ENCODE assay signal across 18 cellular contexts in genomic region chr4:166078956-166079355, GRCh38.
A peak's percentile ranks its signal among the peaks of the same experiment; 100 is the strongest.
DNase-seq lines count a peak whose midpoint lies in the region; FAIRE-seq and TF ChIP-seq lines count a peak whose summit lies in the region.
"Had no signal": no experiment of that assay in that cellular context is flagged by ENCODE, and none has a peak within 500 bp of the region (broad histone marks: within the 10 kb centered on the region; RNA-seq: fewer than 3 reads in every experiment).

No MANE protein-coding gene starts in this region.

- no peak overlapping the region for H2AFZ ChIP-seq in keratinocyte (ENCODE audit: control insufficient read depth, low read length)

- H3K36me3 Mint-ChIP-seq in activated CD4-positive, alpha-beta T cell treated with anti-CD3 and anti-CD28 coated beads, Interleukin-2, amount 10 ng/mL, durations not matched to agents 7 days and 5 days (ENCODE audit: low read depth) = no peaks in the 10 kb centered on the region
- H3K36me3 Mint-ChIP-seq: CD8-positive, alpha-beta T cell had no signal

- H3K9ac ChIP-seq in keratinocyte (ENCODE audit: control insufficient read depth, extremely low read depth, insufficient read depth, low read length) = no peak overlapping the region

- TF ChIP-seq CTCF in brain microvascular endothelial cell (IDR thresholded peaks at IDR 0.05; ENCODE audit: low read depth, low read length, missing control alignments) = no peak
- no peak for TF ChIP-seq CTCF in keratinocyte (optimal IDR thresholded peaks at IDR 0.05 in 1 of 3, IDR thresholded peaks at IDR 0.05 in 1 of 3, conservative IDR thresholded peaks at IDR 0.05 in 1 of 3; ENCODE audit: extremely low read depth in 1 of 3, insufficient read depth in 2 of 3, low read length in 3 of 3)

- POLR2A ChIA-PET in activated CD4-positive, alpha-beta T cell treated with anti-CD3 and anti-CD28 coated beads, Interleukin-2, amount 10 ng/mL, durations not matched to agents 7 days and 5 days (lab: Charles Lee) = no interaction called here

- no peaks in the 10 kb centered on the region for H3K9me3 ChIP-seq in keratinocyte (ENCODE audit: control insufficient read depth, low read depth, low read length)
- H3K9me3 ChIP-seq: colonic mucosa, SJCRH30, stomach had no signal

- no peaks in the 10 kb centered on the region for H3K9me3 Mint-ChIP-seq in activated CD4-positive, alpha-beta T cell treated with anti-CD3 and anti-CD28 coated beads, Interleukin-2, amount 10 ng/mL, durations not matched to agents 7 days and 5 days

- DNase-seq in EL (peak; percentile 32), NCI-H226 (peak; percentile 15), brain microvascular endothelial cell (peak; percentile 20), keratinocyte (ENCODE audit: low read depth, low spot score) (no peak), NOMO-1 treated with dmso at 0.1 percent for 144 hours (lab: John Stamatoyannopoulos, UW; ENCODE audit: unreplicated experiment) (no peak), NCI-H2227 (lab: John Stamatoyannopoulos, UW; ENCODE audit: unreplicated experiment) (no peak), NCI-H69 (lab: John Stamatoyannopoulos, UW) (no peak)
- DNase-seq in activated CD4-positive, alpha-beta T cell treated with anti-CD3 and anti-CD28 coated beads, Interleukin-2, amount 10 ng/mL, durations not matched to agents 7 days and 5 days = no peak
- DNase-seq: activated CD4-positive, CD25-positive, alpha-beta regulatory T cell treated with anti-CD3 and anti-CD28 coated beads, Interleukin-2, amount 50 U/mL, for 72 hours; amygdala; CD8-positive, alpha-beta T cell; colonic mucosa; DND-41; NCI-H1436; stomach had no signal

- H4K20me1 ChIP-seq in keratinocyte (ENCODE audit: control insufficient read depth, extremely low read depth, insufficient read depth, low read length) = no peaks in the 10 kb centered on the region

- no peak overlapping the region for H3K4me3 Mint-ChIP-seq in activated CD4-positive, alpha-beta T cell treated with anti-CD3 and anti-CD28 coated beads, Interleukin-2, amount 10 ng/mL, durations not matched to agents 7 days and 5 days
- H3K4me3 Mint-ChIP-seq: CD8-positive, alpha-beta T cell had no signal

- H3K27ac ChIP-seq in brain microvascular endothelial cell (no peak overlapping the region), keratinocyte (ENCODE audit: control insufficient read depth, insufficient read depth, low read length) (no peak overlapping the region)
- H3K27ac ChIP-seq: colonic mucosa, epithelial cell of prostate, SJCRH30, stomach had no signal

- CTCF ChIA-PET in activated CD4-positive, alpha-beta T cell treated with anti-CD3 and anti-CD28 coated beads, Interleukin-2, amount 10 ng/mL, durations not matched to agents 7 days and 5 days (lab: Charles Lee) = no interaction called here

- H3K27me3 ChIP-seq in brain microvascular endothelial cell (replicated peaks) (no peaks in the 10 kb centered on the region), keratinocyte (ENCODE audit: control insufficient read depth, extremely low read depth, insufficient read depth, low read length) (no peaks in the 10 kb centered on the region)
- H3K27me3 ChIP-seq: colonic mucosa, SJCRH30, stomach had no signal

- no peaks in the 10 kb centered on the region for H3K9me1 ChIP-seq in keratinocyte (ENCODE audit: control insufficient read depth, extremely low read depth, insufficient read depth, low read length)

- in situ Hi-C loops in brain microvascular endothelial cell (cut with HindIII; ENCODE audit: low pct_ligation_motif_present, low sequenced_read_pairs) = loop anchor here (25.0 kb wide), 1 partner anchor 542 kb away; no protein-coding TSS in a partner anchor

- no peaks in the 10 kb centered on the region for H3K4me1 ChIP-seq in keratinocyte (ENCODE audit: control insufficient read depth, extremely low read depth, insufficient read depth, low read length)
- H3K4me1 ChIP-seq: colonic mucosa, SJCRH30, stomach had no signal

- no peaks in the 10 kb centered on the region for H3K27me3 Mint-ChIP-seq in activated CD4-positive, alpha-beta T cell treated with anti-CD3 and anti-CD28 coated beads, Interleukin-2, amount 10 ng/mL, durations not matched to agents 7 days and 5 days

- no peaks in the 10 kb centered on the region for H3K79me2 ChIP-seq in keratinocyte (ENCODE audit: control insufficient read depth, insufficient read depth, low read length)

- H3K4me2 ChIP-seq in keratinocyte (ENCODE audit: control insufficient read depth, extremely low read depth, insufficient read depth, low read depth, low read length) = no peak overlapping the region

- H3K27ac Mint-ChIP-seq in activated CD4-positive, alpha-beta T cell treated with anti-CD3 and anti-CD28 coated beads, Interleukin-2, amount 10 ng/mL, durations not matched to agents 7 days and 5 days = no peak overlapping the region
- H3K27ac Mint-ChIP-seq: CD8-positive, alpha-beta T cell had no signal

- FAIRE-seq in keratinocyte (lab: Jason Lieb, UNC) = peak; percentile 69
- FAIRE-seq: GM19239 had no signal

- no peak overlapping the region for H3K4me3 ChIP-seq in brain microvascular endothelial cell (ENCODE audit: low read depth, low read length)
- no peak overlapping the region for H3K4me3 ChIP-seq in keratinocyte (ENCODE audit: control insufficient read depth in 2 of 3, extremely low read depth in 1 of 3, insufficient read depth in 2 of 3, low read depth in 1 of 3, low read length in 3 of 3)
- H3K4me3 ChIP-seq: colonic mucosa, SJCRH30, stomach had no signal

- no peaks in the 10 kb centered on the region for H3K4me1 Mint-ChIP-seq in activated CD4-positive, alpha-beta T cell treated with anti-CD3 and anti-CD28 coated beads, Interleukin-2, amount 10 ng/mL, durations not matched to agents 7 days and 5 days

- dilution Hi-C loops in keratinocyte (cut with MboI; ENCODE audit: extremely low pct_ligation_motif_present, low sequenced_read_pairs) = no loop called here

- H3K36me3 ChIP-seq in brain microvascular endothelial cell (replicated peaks) (no peaks in the 10 kb centered on the region), keratinocyte (ENCODE audit: control insufficient read depth in 2 of 2, extremely low read depth in 1 of 2, insufficient read depth in 2 of 2, low read length in 2 of 2) (no peaks in the 10 kb centered on the region)
- H3K36me3 ChIP-seq: colonic mucosa, SJCRH30, stomach had no signal

Comparison
In these comparisons a context has a peak if more than half of its experiments do, and no peak if none do; other contexts are left out.
1. DNase-seq: peak in EL (single experiment), NCI-H226 (single experiment) and brain microvascular endothelial cell (single experiment); none in keratinocyte (single experiment), activated CD4-positive, alpha-beta T cell treated with anti-CD3 and anti-CD28 coated beads, Interleukin-2, amount 10 ng/mL, durations not matched to agents 7 days and 5 days (single experiment), NOMO-1 treated with dmso at 0.1 percent for 144 hours (single experiment), NCI-H2227 (single experiment) and NCI-H69 (single experiment).